In the genomic region with DNA sequence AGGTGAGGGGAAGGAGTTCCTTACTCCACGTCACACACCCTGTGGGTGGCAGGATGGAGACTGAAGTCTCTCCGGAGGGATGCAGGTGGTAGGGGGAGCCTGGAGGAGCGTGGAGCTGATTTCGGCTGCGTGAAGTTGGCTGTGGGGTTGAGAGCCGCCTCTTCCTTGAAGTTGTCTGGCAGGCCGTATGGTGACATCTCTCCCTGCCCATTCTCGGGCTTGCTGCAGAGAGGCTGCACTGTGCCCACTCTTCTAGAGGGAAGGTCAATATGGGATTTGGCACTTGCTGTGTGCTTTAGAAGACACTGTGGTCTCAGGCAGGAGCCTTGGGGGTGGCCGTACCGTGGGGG, we compare ENCODE assay signal across 21 cellular contexts. TPM values are rescaled to one million over a fixed set of nuclear protein-coding genes. Genes with fewer than 3 reads are reported as not detected.
A peak's percentile ranks its signal among the peaks of the same experiment; 100 is the strongest.
DNase-seq lines count a peak whose midpoint lies in the region; ATAC-seq, FAIRE-seq and TF ChIP-seq lines count a peak whose summit lies in the region.
"Had no signal": no experiment of that assay in that cellular context is flagged by ENCODE, and none has a peak within 500 bp of the region (broad histone marks: within the 10 kb centered on the region; RNA-seq: fewer than 3 reads in every experiment).

No MANE protein-coding gene starts in this region.

- no peak overlapping the region for H3K9ac ChIP-seq in IMR-90 (ENCODE audit: low read depth, low read length)
- H3K9ac ChIP-seq in trophoblast cell (ENCODE audit: low read length), result no peak overlapping the region
- H3K9ac ChIP-seq: BLaER1 had no signal

- H3K9me1 ChIP-seq in IMR-90 (ENCODE audit: insufficient read depth, low read length), result peaks cover 17% of the 10 kb centered on the region

- no peak for FAIRE-seq in GM12892 (lab: Jason Lieb, UNC)
- FAIRE-seq: A549, GM12891, H54, HepG2 had no signal

- no peak overlapping the region for H2BK5ac ChIP-seq in IMR-90 (ENCODE audit: low read depth, low read length, poor library complexity, severe bottlenecking)
- H2BK5ac ChIP-seq in trophoblast cell (ENCODE audit: low read depth, low read length, poor library complexity), result no peak overlapping the region

- H3K4me2 ChIP-seq in IMR-90 (ENCODE audit: low read depth, low read length) (no peak overlapping the region), trophoblast cell (ENCODE audit: low read length) (no peak overlapping the region)
- H3K4me2 ChIP-seq: A549 had no signal

- in situ Hi-C loops in IMR-90 (cut with MboI; ENCODE audit: low sequenced_read_pairs), result no loop called here

- H2AK9ac ChIP-seq in IMR-90 (replicated peaks; ENCODE audit: low read depth, low read length, poor library complexity), result peak overlapping the region; percentile 15

- peak overlapping the region; percentile 55 to 97 (median 73) for H3K27ac Mint-ChIP-seq in brain
- H3K27ac Mint-ChIP-seq in glutamatergic neuron (ENCODE audit: unreplicated experiment), result peak overlapping the region; percentile 48
- H3K27ac Mint-ChIP-seq: CD4-positive, alpha-beta memory T cell had no signal

- no peak for TF ChIP-seq CTCF in IMR-90 (conservative IDR thresholded peaks at IDR 0.05; ENCODE audit: low read depth, low read length)
- TF ChIP-seq CTCF in brain (conservative IDR thresholded peaks at IDR 0.05), result no peak
- TF ChIP-seq CTCF in glutamatergic neuron (IDR thresholded peaks at IDR 0.05; ENCODE audit: partially characterized antibody, unreplicated experiment), result no peak
- no peak for TF ChIP-seq CTCF in esophagus squamous epithelium (IDR thresholded peaks at IDR 0.05)

- ATAC-seq in IMR-90 (ENCODE audit: low read depth), result no peak
- ATAC-seq: A549, HepG2 had no signal

- H3K9me3 ChIP-seq in IMR-90 (ENCODE audit: control insufficient read depth, insufficient read depth, low read length) (no peaks in the 10 kb centered on the region), trophoblast cell (ENCODE audit: insufficient read depth, low read depth, low read length) (no peaks in the 10 kb centered on the region), esophagus squamous epithelium (no peaks in the 10 kb centered on the region)
- H3K9me3 ChIP-seq: A549 had no signal

- POLR2A ChIA-PET in IMR-90 (lab: Charles Lee; ENCODE audit: unreplicated experiment), result no interaction called here

- peaks cover 5% of the 10 kb centered on the region for H3K27me3 Mint-ChIP-seq in brain
- peaks cover 18% of the 10 kb centered on the region for H3K27me3 Mint-ChIP-seq in glutamatergic neuron (ENCODE audit: unreplicated experiment)

- H3K4me3 ChIP-seq in IMR-90 (ENCODE audit: insufficient read depth, low read depth, low read length) (no peak overlapping the region), trophoblast cell (ENCODE audit: low read depth, low read length) (no peak overlapping the region), esophagus squamous epithelium (no peak overlapping the region)
- H3K4me3 ChIP-seq: A549, BLaER1 had no signal

- no peaks in the 10 kb centered on the region for H3K27me3 ChIP-seq in IMR-90 (ENCODE audit: control insufficient read depth, insufficient read depth, low read length)
- no peaks in the 10 kb centered on the region for H3K27me3 ChIP-seq in trophoblast cell (ENCODE audit: insufficient read depth, low read length)
- H3K27me3 ChIP-seq in esophagus squamous epithelium, result peaks cover 0 to 54% (median 0%) of the 10 kb centered on the region in 4 donors
- H3K27me3 ChIP-seq: BLaER1 had no signal

- H3K4me3 Mint-ChIP-seq in brain (no peak overlapping the region), glutamatergic neuron (ENCODE audit: unreplicated experiment) (no peak overlapping the region)
- H3K4me3 Mint-ChIP-seq: CD4-positive, alpha-beta memory T cell had no signal

- no peak overlapping the region for H2BK15ac ChIP-seq in IMR-90 (ENCODE audit: low read depth, low read length)

- H3K36me3 Mint-ChIP-seq in brain (no peaks in the 10 kb centered on the region), glutamatergic neuron (ENCODE audit: unreplicated experiment) (peaks cover 10% of the 10 kb centered on the region)
- H3K36me3 Mint-ChIP-seq: CD4-positive, alpha-beta memory T cell had no signal

- CTCF ChIA-PET in IMR-90 (lab: Yijun Ruan, JAX), result no interaction called here

- no peaks in the 10 kb centered on the region for H4K20me1 ChIP-seq in IMR-90 (ENCODE audit: insufficient read depth, low read length)
- H4K20me1 ChIP-seq: BLaER1 had no signal

- H3K4ac ChIP-seq in IMR-90 (ENCODE audit: low read depth, low read length) (peak overlapping the region; percentile 95; the same call in 1 of the 2 replicates), trophoblast cell (ENCODE audit: low read depth, low read length) (no peak overlapping the region)

- H3K9me3 Mint-ChIP-seq in brain (peaks cover 0 to 3% (median 0%) of the 10 kb centered on the region in 5 experiments), glutamatergic neuron (ENCODE audit: unreplicated experiment) (peaks cover 11% of the 10 kb centered on the region)

- H3K23ac ChIP-seq in IMR-90 (ENCODE audit: low read depth, low read length) (no peak overlapping the region), trophoblast cell (ENCODE audit: low read length) (no peak overlapping the region)

- BruUV-seq in IMR-90 (replicated peaks; lab: Mats Ljungman, UMichigan), result no TSS peak

- no peak overlapping the region for H3K18ac ChIP-seq in IMR-90 (ENCODE audit: low read depth, low read length)
- H3K18ac ChIP-seq in trophoblast cell (ENCODE audit: low read length), result no peak overlapping the region

- H3K4me1 ChIP-seq in IMR-90 (ENCODE audit: control insufficient read depth, insufficient read depth, low read length) (peaks cover 26% of the 10 kb centered on the region), trophoblast cell (ENCODE audit: control insufficient read depth in 1 of 2, insufficient read depth in 2 of 2, low read length in 2 of 2) (peaks cover 7 to 18% of the 10 kb centered on the region in 2 experiments), esophagus squamous epithelium (peaks cover 13 to 63% (median 16%) of the 10 kb centered on the region in 3 donors)

- no peak for DNase-seq in IMR-90
- DNase-seq in glutamatergic neuron, result no peak
- DNase-seq in trophoblast cell, result no peak
- no peak for DNase-seq in esophagus squamous epithelium (lab: John Stamatoyannopoulos, UW)
- DNase-seq in NCI-H1092 treated with DMSO at 0.1 percent for 48 hours (lab: John Stamatoyannopoulos, UW), result no peak
- DNase-seq in GM12892 (ENCODE audit: insufficient read length), result no peak
- DNase-seq in NCI-H2081 treated with DMSO at 0.1 percent for 48 hours (lab: John Stamatoyannopoulos, UW), result no peak
- DNase-seq: CD4-positive, alpha-beta memory T cell; EL; KG1; MV-4-11; NCI-H1417; NCI-H187; NCI-H226; SIG-M5 had no signal

- no peak overlapping the region for H4K12ac ChIP-seq in trophoblast cell (ENCODE audit: low read depth, low read length)

- H4K8ac ChIP-seq in IMR-90 (ENCODE audit: low read depth in 2 of 2, low read length in 2 of 2) (no peak overlapping the region), trophoblast cell (ENCODE audit: low read depth, low read length) (no peak overlapping the region)

- no peaks in the 10 kb centered on the region for H3K79me2 ChIP-seq in trophoblast cell (ENCODE audit: control insufficient read depth, insufficient read depth, low read length, poor library complexity)

- dilution Hi-C loops in IMR-90 (cut with HindIII; ENCODE audit: low sequenced_read_pairs, unreplicated experiment), result no loop called here

- H2AFZ ChIP-seq in IMR-90 (replicated peaks; ENCODE audit: low read length, poor library complexity) (peak overlapping the region; percentile 74), trophoblast cell (ENCODE audit: insufficient read depth, low read length, poor library complexity) (no peak overlapping the region)

- H3K36me3 ChIP-seq in IMR-90 (ENCODE audit: control insufficient read depth, insufficient read depth, low read length), result no peaks in the 10 kb centered on the region
- H3K36me3 ChIP-seq in trophoblast cell (ENCODE audit: control insufficient read depth in 1 of 2, insufficient read depth in 2 of 2, low read length in 2 of 2), result no peaks in the 10 kb centered on the region
- no peaks in the 10 kb centered on the region for H3K36me3 ChIP-seq in esophagus squamous epithelium
- H3K36me3 ChIP-seq: BLaER1 had no signal

- peak overlapping the region; percentile 87; the same call in 1 of the 2 replicates for H2BK20ac ChIP-seq in IMR-90 (ENCODE audit: low read depth, low read length)

- peak overlapping the region; percentile 49; the same call in 1 of the 2 replicates for H2AK5ac ChIP-seq in IMR-90 (ENCODE audit: low read depth, low read length)
- H2AK5ac ChIP-seq in trophoblast cell (ENCODE audit: low read length), result no peak overlapping the region

- peak overlapping the region; percentile 15 for H2BK12ac ChIP-seq in trophoblast cell (ENCODE audit: low read length)

- TF ChIP-seq POLR2A in IMR-90 (IDR thresholded peaks at IDR 0.05; ENCODE audit: low read depth, low read length) (no peak), esophagus squamous epithelium (IDR thresholded peaks at IDR 0.05) (no peak), GM12892 (IDR thresholded peaks at IDR 0.05; ENCODE audit: low read depth, low read length) (no peak)

- H3K27ac ChIP-seq in IMR-90 (ENCODE audit: insufficient read depth, low read length), result no peak overlapping the region
- no peak overlapping the region for H3K27ac ChIP-seq in trophoblast cell (ENCODE audit: low read depth, low read length)
- peak overlapping the region in 1 of 4 donors; percentile 59 for H3K27ac ChIP-seq in esophagus squamous epithelium

- no peak for TF ChIP-seq RAD21 in IMR-90 (IDR thresholded peaks at IDR 0.05; ENCODE audit: low read length)

- H3K14ac ChIP-seq in IMR-90 (replicated peaks; ENCODE audit: low read depth, low read length), result no peak overlapping the region
- H3K14ac ChIP-seq in trophoblast cell (ENCODE audit: low read length), result no peak overlapping the region

- H3K56ac ChIP-seq in IMR-90 (ENCODE audit: extremely low read depth, insufficient read depth, low read length), result no peak overlapping the region

- intact Hi-C loops in IMR-90 (cut with micrococcal nuclease), result no loop called here
- intact Hi-C loops in esophagus squamous epithelium (cut with DNase I), result no loop called here

- H3K4me1 Mint-ChIP-seq in brain, result peaks cover 28% of the 10 kb centered on the region
- H3K4me1 Mint-ChIP-seq in glutamatergic neuron (ENCODE audit: low read depth, unreplicated experiment), result peaks cover 11% of the 10 kb centered on the region

- H2BK120ac ChIP-seq in IMR-90 (ENCODE audit: low read depth, low read length) (peak overlapping the region; percentile 88), trophoblast cell (ENCODE audit: insufficient read depth, low read length, poor library complexity) (no peak overlapping the region)

- H4K91ac ChIP-seq in IMR-90 (ENCODE audit: insufficient read depth, low read depth, low read length) (peak overlapping the region; percentile 96), trophoblast cell (ENCODE audit: low read depth, low read length) (no peak overlapping the region)

- H3K79me1 ChIP-seq in IMR-90 (ENCODE audit: low read depth in 1 of 2, low read length in 2 of 2) (no peaks in the 10 kb centered on the region), trophoblast cell (ENCODE audit: low read length) (no peaks in the 10 kb centered on the region)

- WGBS in IMR-90 (ENCODE audit: extremely low coverage in 2 of 2, insufficient read length in 1 of 2), 2 experiments, result 91% methylated on average over 6 of the region's 10 CpGs; no CpG with 5 or more reads in 1 of the 2 experiments
- WGBS in trophoblast cell (ENCODE audit: extremely low coverage, insufficient coverage, insufficient read length), result no CpG with 5 or more reads among the region's 10 CpGs
- WGBS in esophagus squamous epithelium, 2 donors, result 82 to 87% methylated on average over 6 to 7 of the region's 10 CpGs

- no peak overlapping the region for H4K5ac ChIP-seq in IMR-90 (ENCODE audit: low read depth, low read length)

RNA-seq across cellular contexts. Expression of a gene that starts 13.4 kb away (rescaled TPM):
- total RNA-seq in IMR-90 (2012; rRNA removed) (10.8 and 11.8 TPM in 2 replicates), glutamatergic neuron (ENCODE audit: unreplicated experiment) (2.1 TPM), esophagus squamous epithelium (100 to 1,000 TPM in 1 of 4 donors, 10 to 100 TPM in 2, 1 to 10 TPM in 1; 6.3 to 122 (median 25.7) TPM)
- polyA plus RNA-seq in IMR-90 (2012; rRNA removed) (60.8 and 66.9 TPM in 2 replicates), brain (ENCODE audit: insufficient read depth, low read depth, low replicate concordance) (3.6 TPM)
- 38.9 and 94.5 TPM in 2 replicates for polyA plus RNA-seq in IMR-90 (2012; cell fraction: cytosol; rRNA removed)
- polyA plus RNA-seq in IMR-90 (2012; cell fraction: nucleus; rRNA removed; ENCODE audit: low replicate concordance), result 27.1 and 60.4 TPM in 2 replicates
- polyA plus RNA-seq in trophoblast cell (2013), result 15.9 and 19.7 TPM in 2 replicates
- 0.36 TPM for polyA plus RNA-seq in GM12892 (2012; ENCODE audit: missing spikeins)
- total RNA-seq: CD4-positive, alpha-beta memory T cell; HepG2 had no signal
- polyA plus RNA-seq: CD4-positive, alpha-beta memory T cell; HepG2 had no signal

RNA-seq across cellular contexts. Expression of a gene that starts 55.4 kb away (rescaled TPM):
- total RNA-seq in IMR-90 (2012; rRNA removed) (6.1 and 9.1 TPM in 2 replicates), glutamatergic neuron (ENCODE audit: unreplicated experiment) (19.8 TPM), esophagus squamous epithelium (10 to 100 TPM in 3 of 4 donors, 1 to 10 TPM in 1; 8.1 to 25.4 (median 12.3) TPM)
- polyA plus RNA-seq in IMR-90 (2012; rRNA removed) (10.8 and 11.4 TPM in 2 replicates), brain (ENCODE audit: insufficient read depth, low read depth, low replicate concordance) (54.1 TPM)
- 7.6 and 13.4 TPM in 2 replicates for polyA plus RNA-seq in IMR-90 (2012; cell fraction: cytosol; rRNA removed)
- 8.5 and 13.0 TPM in 2 replicates for polyA plus RNA-seq in IMR-90 (2012; cell fraction: nucleus; rRNA removed; ENCODE audit: low replicate concordance)
- polyA plus RNA-seq in trophoblast cell (2013), result 3.4 and 3.8 TPM in 2 replicates
- 1.6 TPM for polyA plus RNA-seq in GM12892 (2012; ENCODE audit: missing spikeins)
